Comparison of ENCODE assay signal across 15 cellular contexts in genomic region chr2:189933911-189934399, GRCh38.
DNase-seq lines count a peak whose midpoint lies in the region; TF ChIP-seq lines count a peak whose summit lies in the region.
"Had no signal": no experiment of that assay in that cellular context is flagged by ENCODE, and none has a peak within 500 bp of the region (broad histone marks: within the 10 kb centered on the region; RNA-seq: fewer than 3 reads in every experiment).

No MANE protein-coding gene starts in this region.

- peak; percentile 96 for DNase-seq in AG10803 (ENCODE audit: low read depth)
- peak; percentile 84 for DNase-seq in LHCN-M2 (ENCODE audit: low read depth)
- peak; percentile 76 to 95 for DNase-seq in cardiac fibroblast (ENCODE audit: low read depth in 2 of 2)
- DNase-seq in kidney tubule cell (ENCODE audit: low spot score), result peak; percentile 87
- no peak for DNase-seq in COLO829 (ENCODE audit: low spot score)
- DNase-seq in NCI-H2029 (lab: John Stamatoyannopoulos, UW), result no peak
- DNase-seq in T1000 (lab: John Stamatoyannopoulos, UW), result no peak
- no peak for DNase-seq in NCI-H2196 treated with DMSO at 0.1 percent for 48 hours (lab: John Stamatoyannopoulos, UW; ENCODE audit: unreplicated experiment)
- DNase-seq: CD4-positive, CD25-positive, alpha-beta regulatory T cell; GOT3; Kasumi-1; kidney; natural killer cell; spleen; uterus had no signal

- no peak for TF ChIP-seq CTCF in AG10803 (conservative IDR thresholded peaks at IDR 0.05; ENCODE audit: low read length)
- TF ChIP-seq CTCF in cardiac fibroblast (IDR thresholded peaks at IDR 0.05; ENCODE audit: low read depth, low read length), result no peak

- H3K4me3 ChIP-seq in AG10803 (ENCODE audit: low read length) (no peak overlapping the region), cardiac fibroblast (replicated peaks in 1 of 2; ENCODE audit: low read depth in 2 of 2, low read length in 2 of 2) (no peak overlapping the region)
- H3K4me3 ChIP-seq: spleen, uterus had no signal

Comparison
In these comparisons a context has a peak if more than half of its experiments do, and no peak if none do; other contexts are left out.
1. DNase-seq: peak in AG10803 (single experiment), LHCN-M2 (single experiment), cardiac fibroblast (2 of 2) and kidney tubule cell (single experiment); none in COLO829 (single experiment), NCI-H2029 (single experiment), T1000 (single experiment) and NCI-H2196 treated with DMSO at 0.1 percent for 48 hours (single experiment).